In the genomic region with DNA sequence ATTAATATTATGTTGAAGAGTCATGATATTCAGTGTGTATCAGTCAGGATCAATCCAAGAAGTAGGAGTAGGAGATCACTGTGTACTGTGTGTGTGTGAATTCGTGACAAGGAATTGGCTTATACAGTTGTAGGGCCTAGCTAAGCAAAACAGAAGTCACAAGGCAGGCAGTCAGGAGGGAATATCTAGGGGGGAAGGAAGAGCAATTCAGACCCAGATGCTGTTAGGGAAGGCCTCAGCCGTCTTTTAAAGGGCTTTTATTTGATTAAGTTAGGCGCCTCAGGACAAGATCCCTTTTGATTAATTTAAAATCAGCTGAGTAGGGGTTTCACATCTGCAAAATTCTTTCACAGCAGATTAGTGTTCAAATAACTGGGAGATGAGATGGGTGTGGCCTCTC, we compare ENCODE assay signal across 23 cellular contexts.
"Had no signal": no experiment of that assay in that cellular context is flagged by ENCODE, and none has a peak within 500 bp of the region (broad histone marks: within the 10 kb centered on the region; RNA-seq: fewer than 3 reads in every experiment).

No MANE protein-coding gene starts in this region.

- H3K9ac ChIP-seq: KMS-11 had no signal

- DNase-seq: activated CD4-positive, alpha-beta T cell treated with anti-CD3 and anti-CD28 coated beads, Interleukin-2, amount 50 U/mL, for 1 hour; activated CD4-positive, CD25-positive, alpha-beta regulatory T cell; activated CD8-positive, alpha-beta memory T cell treated with anti-CD3 and anti-CD28 coated beads, Interleukin-2, amount 50 U/mL, for 4 hours; activated CD8-positive, alpha-beta T cell treated with anti-CD3 and anti-CD28 coated beads for 36 hours; activated effector memory CD4-positive, alpha-beta T cell treated with Interleukin-2 at 50 U/mL for 16 hours; activated naive CD4-positive, alpha-beta T cell; amniotic stem cell; NCI-H1092; NCI-H1417; NCI-H1930; NCI-H2107; NCI-H345; NCI-H510A; NCI-H526 treated with DMSO at 0.1 percent for 48 hours; SHP77 treated with DMSO at 0.1 percent for 48 hours; T-helper 2 cell; T1000 had no signal

- FAIRE-seq: astrocyte had no signal

- H3K27ac ChIP-seq: KMS-11 had no signal

- H3K9me3 Mint-ChIP-seq: activated CD8-positive, alpha-beta T cell treated with anti-CD3 and anti-CD28 coated beads for 36 hours; activated naive CD4-positive, alpha-beta T cell treated with anti-CD3 and anti-CD28 coated beads, Interleukin-2, amount 50 U/mL, for 24 hours; activated T-helper 1 cell treated with anti-CD3 and anti-CD28 coated beads, Interleukin-12 subunit alpha, Interleukin-12 subunit beta, Interleukin-2, Interleukin-4 antibody, amounts not matched to agents 30 ng/mL and 10 ng/mL and 1 ng/mL, durations not matched to agents 14 hours and 24 hours and 36 hours; brain; central memory CD8-positive, alpha-beta T cell had no signal

- ATAC-seq: activated CD8-positive, alpha-beta T cell treated with anti-CD3 and anti-CD28 coated beads for 36 hours had no signal

- H3K4me2 ChIP-seq: KMS-11 had no signal

- H3K27ac Mint-ChIP-seq: activated CD8-positive, alpha-beta T cell treated with anti-CD3 and anti-CD28 coated beads for 36 hours; activated naive CD4-positive, alpha-beta T cell treated with anti-CD3 and anti-CD28 coated beads, Interleukin-2, amount 50 U/mL, for 24 hours; activated T-helper 1 cell treated with anti-CD3 and anti-CD28 coated beads, Interleukin-12 subunit alpha, Interleukin-12 subunit beta, Interleukin-2, Interleukin-4 antibody, amounts not matched to agents 30 ng/mL and 10 ng/mL and 1 ng/mL, durations not matched to agents 14 hours and 24 hours and 36 hours had no signal

- H3K4me3 Mint-ChIP-seq: activated CD8-positive, alpha-beta T cell treated with anti-CD3 and anti-CD28 coated beads for 36 hours; activated naive CD4-positive, alpha-beta T cell treated with anti-CD3 and anti-CD28 coated beads, Interleukin-2, amount 50 U/mL, for 24 hours; activated T-helper 1 cell treated with anti-CD3 and anti-CD28 coated beads, Interleukin-12 subunit alpha, Interleukin-12 subunit beta, Interleukin-2, Interleukin-4 antibody, amounts not matched to agents 30 ng/mL and 10 ng/mL and 1 ng/mL, durations not matched to agents 14 hours and 24 hours and 36 hours; brain; central memory CD8-positive, alpha-beta T cell had no signal

- H3K27me3 Mint-ChIP-seq: activated CD8-positive, alpha-beta T cell treated with anti-CD3 and anti-CD28 coated beads for 36 hours; activated naive CD4-positive, alpha-beta T cell treated with anti-CD3 and anti-CD28 coated beads, Interleukin-2, amount 50 U/mL, for 24 hours; brain; central memory CD8-positive, alpha-beta T cell had no signal

- H3K4me1 Mint-ChIP-seq: activated naive CD4-positive, alpha-beta T cell treated with anti-CD3 and anti-CD28 coated beads, Interleukin-2, amount 50 U/mL, for 24 hours; central memory CD8-positive, alpha-beta T cell had no signal
